1 cellular context compared by ENCODE assay signal in genomic region chr3:194489736-194490612, GRCh38.
A peak's percentile ranks its signal among the peaks of the same experiment; 100 is the strongest.
TF ChIP-seq lines count a peak whose summit lies in the region.

No MANE protein-coding gene starts in this region.

TF ChIP-seq in K562, 482 proteins besides CTCF, POLR2A, EP300 and RAD21 (continued from another document and continues in another):
- TF ChIP-seq, protein P1, sequence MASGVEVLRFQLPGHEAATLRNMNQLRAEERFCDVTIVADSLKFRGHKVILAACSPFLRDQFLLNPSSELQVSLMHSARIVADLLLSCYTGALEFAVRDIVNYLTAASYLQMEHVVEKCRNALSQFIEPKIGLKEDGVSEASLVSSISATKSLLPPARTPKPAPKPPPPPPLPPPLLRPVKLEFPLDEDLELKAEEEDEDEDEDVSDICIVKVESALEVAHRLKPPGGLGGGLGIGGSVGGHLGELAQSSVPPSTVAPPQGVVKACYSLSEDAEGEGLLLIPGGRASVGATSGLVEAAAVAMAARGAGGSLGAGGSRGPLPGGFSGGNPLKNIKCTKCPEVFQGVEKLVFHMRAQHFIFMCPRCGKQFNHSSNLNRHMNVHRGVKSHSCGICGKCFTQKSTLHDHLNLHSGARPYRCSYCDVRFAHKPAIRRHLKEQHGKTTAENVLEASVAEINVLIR (CRISPR knock-in tag; IDR thresholded peaks at IDR 0.05): no peak
- no peak for TF ChIP-seq E2F8 (IDR thresholded peaks at IDR 0.05; ENCODE audit: low read depth, partially characterized antibody)
- TF ChIP-seq CLOCK (CRISPR knock-in tag; IDR thresholded peaks at IDR 0.05; ENCODE audit: borderline replicate concordance): no peak
- TF ChIP-seq SAFB2 (IDR thresholded peaks at IDR 0.05; ENCODE audit: borderline replicate concordance, low read depth, low read length, severe bottlenecking): no peak
- TF ChIP-seq, protein P2, sequence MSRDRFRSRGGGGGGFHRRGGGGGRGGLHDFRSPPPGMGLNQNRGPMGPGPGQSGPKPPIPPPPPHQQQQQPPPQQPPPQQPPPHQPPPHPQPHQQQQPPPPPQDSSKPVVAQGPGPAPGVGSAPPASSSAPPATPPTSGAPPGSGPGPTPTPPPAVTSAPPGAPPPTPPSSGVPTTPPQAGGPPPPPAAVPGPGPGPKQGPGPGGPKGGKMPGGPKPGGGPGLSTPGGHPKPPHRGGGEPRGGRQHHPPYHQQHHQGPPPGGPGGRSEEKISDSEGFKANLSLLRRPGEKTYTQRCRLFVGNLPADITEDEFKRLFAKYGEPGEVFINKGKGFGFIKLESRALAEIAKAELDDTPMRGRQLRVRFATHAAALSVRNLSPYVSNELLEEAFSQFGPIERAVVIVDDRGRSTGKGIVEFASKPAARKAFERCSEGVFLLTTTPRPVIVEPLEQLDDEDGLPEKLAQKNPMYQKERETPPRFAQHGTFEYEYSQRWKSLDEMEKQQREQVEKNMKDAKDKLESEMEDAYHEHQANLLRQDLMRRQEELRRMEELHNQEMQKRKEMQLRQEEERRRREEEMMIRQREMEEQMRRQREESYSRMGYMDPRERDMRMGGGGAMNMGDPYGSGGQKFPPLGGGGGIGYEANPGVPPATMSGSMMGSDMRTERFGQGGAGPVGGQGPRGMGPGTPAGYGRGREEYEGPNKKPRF (IDR thresholded peaks at IDR 0.05; ENCODE audit: low read depth, low read length): no peak
- TF ChIP-seq GABPA (tag; conservative IDR thresholded peaks at IDR 0.05; ENCODE audit: low read depth): no peak
- no peak for TF ChIP-seq KLF1 (tag; IDR thresholded peaks at IDR 0.05)
- TF ChIP-seq CEBPB (tag; IDR thresholded peaks at IDR 0.05): peak; percentile 39; the same call in 1 of the 2 replicates
- peak; percentile 36; the same call in 1 of the 2 replicates for TF ChIP-seq TEAD4 (IDR thresholded peaks at IDR 0.05; ENCODE audit: low read length)
- no peak for TF ChIP-seq TEAD4 (CRISPR knock-in tag; IDR thresholded peaks at IDR 0.05; ENCODE audit: borderline replicate concordance)
- no peak for TF ChIP-seq MIER1 (IDR thresholded peaks at IDR 0.05; ENCODE audit: low read depth)
- TF ChIP-seq, protein P3, sequence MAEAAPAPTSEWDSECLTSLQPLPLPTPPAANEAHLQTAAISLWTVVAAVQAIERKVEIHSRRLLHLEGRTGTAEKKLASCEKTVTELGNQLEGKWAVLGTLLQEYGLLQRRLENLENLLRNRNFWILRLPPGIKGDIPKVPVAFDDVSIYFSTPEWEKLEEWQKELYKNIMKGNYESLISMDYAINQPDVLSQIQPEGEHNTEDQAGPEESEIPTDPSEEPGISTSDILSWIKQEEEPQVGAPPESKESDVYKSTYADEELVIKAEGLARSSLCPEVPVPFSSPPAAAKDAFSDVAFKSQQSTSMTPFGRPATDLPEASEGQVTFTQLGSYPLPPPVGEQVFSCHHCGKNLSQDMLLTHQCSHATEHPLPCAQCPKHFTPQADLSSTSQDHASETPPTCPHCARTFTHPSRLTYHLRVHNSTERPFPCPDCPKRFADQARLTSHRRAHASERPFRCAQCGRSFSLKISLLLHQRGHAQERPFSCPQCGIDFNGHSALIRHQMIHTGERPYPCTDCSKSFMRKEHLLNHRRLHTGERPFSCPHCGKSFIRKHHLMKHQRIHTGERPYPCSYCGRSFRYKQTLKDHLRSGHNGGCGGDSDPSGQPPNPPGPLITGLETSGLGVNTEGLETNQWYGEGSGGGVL (CRISPR knock-in tag; IDR thresholded peaks at IDR 0.05): no peak
- TF ChIP-seq FOXK2 (conservative IDR thresholded peaks at IDR 0.05 in 1 of 2, IDR thresholded peaks at IDR 0.05 in 1 of 2; ENCODE audit: low read depth in 2 of 2): peak in 1 of 2 experiments; percentile 43; a peak in 1 of 4 replicates
- no peak for TF ChIP-seq SMARCB1 (IDR thresholded peaks at IDR 0.05; ENCODE audit: insufficient read length, low read depth)
- no peak for TF ChIP-seq TSC22D4 (tag; IDR thresholded peaks at IDR 0.05)
- TF ChIP-seq RBM34 (IDR thresholded peaks at IDR 0.05; ENCODE audit: borderline replicate concordance, insufficient read depth, low read length): no peak
- TF ChIP-seq HIVEP1 (CRISPR knock-in tag; IDR thresholded peaks at IDR 0.05): no peak
- TF ChIP-seq TAF7 (tag; IDR thresholded peaks at IDR 0.05): no peak
- TF ChIP-seq GATA2 (CRISPR knock-in tag; IDR thresholded peaks at IDR 0.05): no peak
- peak; percentile 14; the same call in 1 of the 2 replicates for TF ChIP-seq CTBP1 (IDR thresholded peaks at IDR 0.05; ENCODE audit: borderline replicate concordance)
- peak; percentile 70 for TF ChIP-seq CREM (IDR thresholded peaks at IDR 0.05; ENCODE audit: low read depth)
- TF ChIP-seq ZNF212 (CRISPR knock-in tag; IDR thresholded peaks at IDR 0.05): no peak
- no peak for TF ChIP-seq FOXA3 (CRISPR knock-in tag; conservative IDR thresholded peaks at IDR 0.05 in 1 of 2, IDR thresholded peaks at IDR 0.05 in 1 of 2)
- no peak for TF ChIP-seq RFX5 (IDR thresholded peaks at IDR 0.05; ENCODE audit: low read depth, low read length)
- TF ChIP-seq, protein P4, sequence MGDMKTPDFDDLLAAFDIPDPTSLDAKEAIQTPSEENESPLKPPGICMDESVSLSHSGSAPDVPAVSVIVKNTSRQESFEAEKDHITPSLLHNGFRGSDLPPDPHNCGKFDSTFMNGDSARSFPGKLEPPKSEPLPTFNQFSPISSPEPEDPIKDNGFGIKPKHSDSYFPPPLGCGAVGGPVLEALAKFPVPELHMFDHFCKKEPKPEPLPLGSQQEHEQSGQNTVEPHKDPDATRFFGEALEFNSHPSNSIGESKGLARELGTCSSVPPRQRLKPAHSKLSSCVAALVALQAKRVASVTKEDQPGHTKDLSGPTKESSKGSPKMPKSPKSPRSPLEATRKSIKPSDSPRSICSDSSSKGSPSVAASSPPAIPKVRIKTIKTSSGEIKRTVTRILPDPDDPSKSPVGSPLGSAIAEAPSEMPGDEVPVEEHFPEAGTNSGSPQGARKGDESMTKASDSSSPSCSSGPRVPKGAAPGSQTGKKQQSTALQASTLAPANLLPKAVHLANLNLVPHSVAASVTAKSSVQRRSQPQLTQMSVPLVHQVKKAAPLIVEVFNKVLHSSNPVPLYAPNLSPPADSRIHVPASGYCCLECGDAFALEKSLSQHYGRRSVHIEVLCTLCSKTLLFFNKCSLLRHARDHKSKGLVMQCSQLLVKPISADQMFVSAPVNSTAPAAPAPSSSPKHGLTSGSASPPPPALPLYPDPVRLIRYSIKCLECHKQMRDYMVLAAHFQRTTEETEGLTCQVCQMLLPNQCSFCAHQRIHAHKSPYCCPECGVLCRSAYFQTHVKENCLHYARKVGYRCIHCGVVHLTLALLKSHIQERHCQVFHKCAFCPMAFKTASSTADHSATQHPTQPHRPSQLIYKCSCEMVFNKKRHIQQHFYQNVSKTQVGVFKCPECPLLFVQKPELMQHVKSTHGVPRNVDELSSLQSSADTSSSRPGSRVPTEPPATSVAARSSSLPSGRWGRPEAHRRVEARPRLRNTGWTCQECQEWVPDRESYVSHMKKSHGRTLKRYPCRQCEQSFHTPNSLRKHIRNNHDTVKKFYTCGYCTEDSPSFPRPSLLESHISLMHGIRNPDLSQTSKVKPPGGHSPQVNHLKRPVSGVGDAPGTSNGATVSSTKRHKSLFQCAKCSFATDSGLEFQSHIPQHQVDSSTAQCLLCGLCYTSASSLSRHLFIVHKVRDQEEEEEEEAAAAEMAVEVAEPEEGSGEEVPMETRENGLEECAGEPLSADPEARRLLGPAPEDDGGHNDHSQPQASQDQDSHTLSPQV (IDR thresholded peaks at IDR 0.05): 0 out of 2 replicates have a peak, but pooled peaks have one; percentile 26
- no peak for TF ChIP-seq SMARCA5 (IDR thresholded peaks at IDR 0.05)
- TF ChIP-seq ZNF232 (CRISPR knock-in tag; IDR thresholded peaks at IDR 0.05): no peak
- no peak for TF ChIP-seq PHF21A (IDR thresholded peaks at IDR 0.05; ENCODE audit: borderline replicate concordance, low read depth)
- no peak for TF ChIP-seq TCF15 (CRISPR knock-in tag; IDR thresholded peaks at IDR 0.05)
- TF ChIP-seq CHD1 (IDR thresholded peaks at IDR 0.05; ENCODE audit: low read length): no peak
- TF ChIP-seq TAL1 (IDR thresholded peaks at IDR 0.05): peak; percentile 34; the same call in 1 of the 2 replicates
- TF ChIP-seq CBX1 (IDR thresholded peaks at IDR 0.05; ENCODE audit: low read depth): no peak
- no peak for TF ChIP-seq POLR2B (IDR thresholded peaks at IDR 0.05; ENCODE audit: low read depth, partially characterized antibody)
- TF ChIP-seq, protein P5, sequence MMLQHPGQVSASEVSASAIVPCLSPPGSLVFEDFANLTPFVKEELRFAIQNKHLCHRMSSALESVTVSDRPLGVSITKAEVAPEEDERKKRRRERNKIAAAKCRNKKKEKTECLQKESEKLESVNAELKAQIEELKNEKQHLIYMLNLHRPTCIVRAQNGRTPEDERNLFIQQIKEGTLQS (IDR thresholded peaks at IDR 0.05): peak; percentile 87
- TF ChIP-seq, protein P5 (CRISPR knock-in tag; conservative IDR thresholded peaks at IDR 0.05): no peak
- no peak for TF ChIP-seq TCFL5 (CRISPR knock-in tag; conservative IDR thresholded peaks at IDR 0.05)
- TF ChIP-seq BHLHE40 (IDR thresholded peaks at IDR 0.05; ENCODE audit: low read length): no peak
- no peak for TF ChIP-seq RB1 (IDR thresholded peaks at IDR 0.05; ENCODE audit: low read depth)
- no peak for TF ChIP-seq POLR2G (IDR thresholded peaks at IDR 0.05; ENCODE audit: low read depth, low read length)
- TF ChIP-seq ZNF75A (CRISPR knock-in tag; IDR thresholded peaks at IDR 0.05): no peak
- TF ChIP-seq NRF1 (conservative IDR thresholded peaks at IDR 0.05 in 1 of 2, IDR thresholded peaks at IDR 0.05 in 1 of 2): no peak
- TF ChIP-seq TGIF2 (CRISPR knock-in tag; IDR thresholded peaks at IDR 0.05): no peak
- no peak for TF ChIP-seq ZNF609 (CRISPR knock-in tag; IDR thresholded peaks at IDR 0.05; ENCODE audit: borderline replicate concordance)
- TF ChIP-seq DPF2 (IDR thresholded peaks at IDR 0.05): 0 out of 2 replicates have a peak, but pooled peaks have one; percentile 5
